Comparison of ENCODE assay signal across 10 cellular contexts in the genomic region with DNA sequence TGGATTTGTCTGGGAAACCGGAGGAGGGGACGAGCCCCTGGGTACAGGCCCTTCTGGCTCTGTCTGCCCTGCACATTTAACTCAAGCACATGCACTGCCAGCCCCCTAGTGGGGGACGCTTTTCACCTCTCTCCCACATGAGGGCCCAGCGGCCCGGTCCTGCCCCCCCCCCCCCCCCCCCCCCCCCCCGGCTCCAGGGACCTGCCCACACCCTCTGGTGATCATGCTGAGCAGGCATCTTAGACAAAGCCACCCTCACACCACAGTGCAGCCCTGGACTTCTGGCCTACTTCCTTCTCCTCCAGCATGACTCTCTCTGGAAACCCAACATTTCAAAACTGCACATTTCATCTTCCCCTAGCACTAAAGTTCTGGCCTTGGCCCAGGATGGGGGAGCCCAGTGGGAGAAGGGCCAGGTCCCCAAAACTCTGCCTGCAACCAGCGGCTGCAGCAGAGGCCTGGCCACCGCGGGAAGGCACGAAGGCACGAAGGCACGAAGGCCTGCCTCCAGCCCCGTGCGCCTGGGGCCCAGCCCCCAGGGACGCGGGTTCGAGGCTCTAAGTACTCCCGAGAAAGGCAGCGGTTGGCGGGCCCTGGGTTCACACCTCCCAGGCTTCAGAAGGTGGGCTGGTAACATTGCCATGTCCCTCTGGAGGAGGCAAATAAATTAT. TPM values are rescaled to one million over a fixed set of nuclear protein-coding genes. Genes with fewer than 3 reads are reported as not detected.
DNase-seq lines count a peak whose midpoint lies in the region; ATAC-seq and TF ChIP-seq lines count a peak whose summit lies in the region.
"Had no signal": no experiment of that assay in that cellular context is flagged by ENCODE, and none has a peak within 500 bp of the region (broad histone marks: within the 10 kb centered on the region; RNA-seq: fewer than 3 reads in every experiment).

No MANE protein-coding gene starts in this region.

- no peak overlapping the region for H4K8ac ChIP-seq in IMR-90 (ENCODE audit: low read depth in 2 of 2, low read length in 2 of 2)

- dilution Hi-C loops in IMR-90 (cut with HindIII; ENCODE audit: low sequenced_read_pairs, unreplicated experiment) = no loop called here

- H3K4me3 Mint-ChIP-seq in natural killer cell = no peak overlapping the region
- H3K4me3 Mint-ChIP-seq: stimulated activated naive CD8-positive, alpha-beta T cell treated with anti-CD3 and anti-CD28 coated beads, Interleukin-15, Interleukin-2, amounts not matched to agents 100 ng/mL and 50 ng/mL, for 24 hours had no signal

- H3K4me1 ChIP-seq in BE2C (no peaks in the 10 kb centered on the region), IMR-90 (ENCODE audit: control insufficient read depth, insufficient read depth, low read length) (no peaks in the 10 kb centered on the region)

- no peak for TF ChIP-seq POLR2A in IMR-90 (IDR thresholded peaks at IDR 0.05; ENCODE audit: low read depth, low read length)

- peak; percentile 72 for DNase-seq in BE2C
- DNase-seq in IMR-90 = peak; percentile 5
- DNase-seq in coronary artery (ENCODE audit: low spot score) = peak; percentile 74
- peak; percentile 5 for DNase-seq in natural killer cell
- DNase-seq: effector memory CD4-positive, alpha-beta T cell had no signal

- H2AK5ac ChIP-seq in IMR-90 (ENCODE audit: low read depth, low read length) = no peak overlapping the region

- no peak overlapping the region for H3K9ac ChIP-seq in IMR-90 (ENCODE audit: low read depth, low read length)

- no peaks in the 10 kb centered on the region; the same call in 1 of the 2 replicates for H4K20me1 ChIP-seq in IMR-90 (ENCODE audit: insufficient read depth, low read length)

- no peak overlapping the region for H3K4ac ChIP-seq in IMR-90 (ENCODE audit: low read depth, low read length)

- H3K14ac ChIP-seq in IMR-90 (replicated peaks; ENCODE audit: low read depth, low read length) = no peak overlapping the region

- intact Hi-C loops in IMR-90 (cut with micrococcal nuclease) = no loop called here
- intact Hi-C loops in natural killer cell (cut with micrococcal nuclease) = no loop called here

- H3K36me3 ChIP-seq in BE2C (no peaks in the 10 kb centered on the region), IMR-90 (ENCODE audit: control insufficient read depth, insufficient read depth, low read length) (no peaks in the 10 kb centered on the region)

- H3K9me3 ChIP-seq in BE2C (no peaks in the 10 kb centered on the region), IMR-90 (ENCODE audit: control insufficient read depth, insufficient read depth, low read length) (no peaks in the 10 kb centered on the region)

- H2AK9ac ChIP-seq in IMR-90 (replicated peaks; ENCODE audit: low read depth, low read length, poor library complexity) = no peak overlapping the region

- no peak overlapping the region for H3K18ac ChIP-seq in IMR-90 (ENCODE audit: low read depth, low read length)

- no peak overlapping the region for H3K27ac Mint-ChIP-seq in natural killer cell
- H3K27ac Mint-ChIP-seq: stimulated activated naive CD8-positive, alpha-beta T cell treated with anti-CD3 and anti-CD28 coated beads, Interleukin-15, Interleukin-2, amounts not matched to agents 100 ng/mL and 50 ng/mL, for 24 hours had no signal

- H4K5ac ChIP-seq in IMR-90 (ENCODE audit: low read depth, low read length) = no peak overlapping the region

- 100% methylated on average over 1 of the region's 20 CpGs; no CpG with 5 or more reads in 1 of the 2 experiments for WGBS in IMR-90 (ENCODE audit: extremely low coverage in 2 of 2, insufficient read length in 1 of 2), 2 experiments

- H3K27me3 ChIP-seq in BE2C (no peaks in the 10 kb centered on the region), IMR-90 (ENCODE audit: control insufficient read depth, insufficient read depth, low read length) (peaks cover 20% of the 10 kb centered on the region)

- H3K4me3 ChIP-seq in BE2C (ENCODE audit: low read depth, low read length) (no peak overlapping the region), IMR-90 (ENCODE audit: insufficient read depth, low read depth, low read length) (no peak overlapping the region), coronary artery (no peak overlapping the region)

- TF ChIP-seq CTCF in BE2C (IDR thresholded peaks at IDR 0.05; ENCODE audit: low read depth, low read length) (peak; percentile 32; the same call in 1 of the 2 replicates), IMR-90 (conservative IDR thresholded peaks at IDR 0.05; ENCODE audit: low read depth, low read length) (no peak), coronary artery (IDR thresholded peaks at IDR 0.05) (no peak), natural killer cell (IDR thresholded peaks at IDR 0.05) (no peak)

- in situ Hi-C loops in IMR-90 (cut with MboI; ENCODE audit: low sequenced_read_pairs) = no loop called here

- BruUV-seq in IMR-90 (replicated peaks; lab: Mats Ljungman, UMichigan) = no TSS peak

- no peak overlapping the region for H2BK120ac ChIP-seq in IMR-90 (ENCODE audit: low read depth, low read length)

- no peak overlapping the region for H3K23ac ChIP-seq in IMR-90 (ENCODE audit: low read depth, low read length)

- H3K27me3 Mint-ChIP-seq in natural killer cell (ENCODE audit: low read depth in 2 of 2) = peaks cover 6 to 14% of the 10 kb centered on the region in 2 donors

- H3K9me3 Mint-ChIP-seq in natural killer cell = no peaks in the 10 kb centered on the region
- H3K9me3 Mint-ChIP-seq: stimulated activated naive CD8-positive, alpha-beta T cell treated with anti-CD3 and anti-CD28 coated beads, Interleukin-15, Interleukin-2, amounts not matched to agents 100 ng/mL and 50 ng/mL, for 24 hours had no signal

- no peak overlapping the region for H2BK15ac ChIP-seq in IMR-90 (ENCODE audit: low read depth, low read length)

- H3K56ac ChIP-seq in IMR-90 (ENCODE audit: extremely low read depth, insufficient read depth, low read length) = no peak overlapping the region

- 0 out of 2 replicates have a peak, but pooled peaks cover 4% of the 10 kb centered on the region for H3K9me1 ChIP-seq in IMR-90 (ENCODE audit: insufficient read depth, low read length)

- no peaks in the 10 kb centered on the region for H3K79me1 ChIP-seq in IMR-90 (ENCODE audit: low read depth in 1 of 2, low read length in 2 of 2)

- peak overlapping the region; percentile 40 for H2AFZ ChIP-seq in IMR-90 (replicated peaks; ENCODE audit: low read length, poor library complexity)

- CTCF ChIA-PET in IMR-90 (lab: Yijun Ruan, JAX) = no interaction called here

- H2BK20ac ChIP-seq in IMR-90 (ENCODE audit: low read depth, low read length) = no peak overlapping the region

- H3K36me3 Mint-ChIP-seq in natural killer cell = no peaks in the 10 kb centered on the region

- no peak overlapping the region for H2BK5ac ChIP-seq in IMR-90 (ENCODE audit: low read depth, low read length, poor library complexity, severe bottlenecking)

- POLR2A ChIA-PET in IMR-90 (lab: Charles Lee; ENCODE audit: unreplicated experiment) = no interaction called here

- no peak overlapping the region for H4K91ac ChIP-seq in IMR-90 (ENCODE audit: insufficient read depth, low read depth, low read length)

- ATAC-seq in IMR-90 (ENCODE audit: low read depth) (peak; percentile 30), natural killer cell (no peak), GM19351 (IDR thresholded peaks at IDR 0.05; ENCODE audit: unreplicated experiment) (no peak), HG02981 (IDR thresholded peaks at IDR 0.05; ENCODE audit: unreplicated experiment) (no peak), GM21786 (IDR thresholded peaks at IDR 0.05; ENCODE audit: unreplicated experiment) (no peak), HG02870 (IDR thresholded peaks at IDR 0.05; ENCODE audit: unreplicated experiment) (no peak)

- no peak for TF ChIP-seq RAD21 in IMR-90 (IDR thresholded peaks at IDR 0.05; ENCODE audit: low read length)

- H3K27ac ChIP-seq in IMR-90 (ENCODE audit: insufficient read depth, low read length) = no peak overlapping the region
- peak overlapping the region in 1 of 2 donors; percentile 48 for H3K27ac ChIP-seq in coronary artery

- no peaks in the 10 kb centered on the region for H3K4me1 Mint-ChIP-seq in natural killer cell

- no peak overlapping the region for H3K4me2 ChIP-seq in IMR-90 (ENCODE audit: low read depth, low read length)

TF ChIP-seq in IMR-90, 13 proteins besides CTCF, POLR2A, EP300 and RAD21:
- no peak for TF ChIP-seq RCOR1 (IDR thresholded peaks at IDR 0.05; ENCODE audit: insufficient replicate concordance, low read length)

RNA-seq across cellular contexts. Expression of a gene that starts 14.1 kb away (rescaled TPM):
- polyA plus RNA-seq in BE2C (2012; ENCODE audit: insufficient read depth, insufficient read length, low read depth) = 6.6 TPM
- under 0.01 and 0.18 TPM in 2 replicates for total RNA-seq in IMR-90 (2012; rRNA removed)
- 0.14 and 0.24 TPM in 2 replicates for polyA plus RNA-seq in IMR-90 (2012; rRNA removed)
- 0.02 and 0.22 TPM in 2 replicates for polyA plus RNA-seq in IMR-90 (2012; cell fraction: cytosol; rRNA removed)
- polyA plus RNA-seq in IMR-90 (2012; cell fraction: nucleus; rRNA removed; ENCODE audit: low replicate concordance) = 0.22 and 0.57 TPM in 2 replicates
- under 1 TPM; 0.23 to 0.38 (median 0.36) TPM for total RNA-seq in natural killer cell

RNA-seq across cellular contexts. Expression of a gene that starts 51.6 kb away (rescaled TPM):
- not detected for polyA plus RNA-seq in BE2C (2012; ENCODE audit: insufficient read depth, insufficient read length, low read depth)
- total RNA-seq in IMR-90 (2012; rRNA removed) = not detected in 2 replicates
- not detected in 2 replicates for polyA plus RNA-seq in IMR-90 (2012; rRNA removed)
- not detected in 2 replicates for polyA plus RNA-seq in IMR-90 (2012; cell fraction: cytosol; rRNA removed)
- polyA plus RNA-seq in IMR-90 (2012; cell fraction: nucleus; rRNA removed; ENCODE audit: low replicate concordance) = not detected in 2 replicates
- not detected for total RNA-seq in natural killer cell

Comparison
In these comparisons a context has a peak if more than half of its experiments do, and no peak if none do; other contexts are left out.
1. DNase-seq: peak in every context shown above with its lines; median percentile 74 in coronary artery; 72 in BE2C; 5 in IMR-90; 5 in natural killer cell.